ENCODE assay signal across 10 cellular contexts in the genomic region with DNA sequence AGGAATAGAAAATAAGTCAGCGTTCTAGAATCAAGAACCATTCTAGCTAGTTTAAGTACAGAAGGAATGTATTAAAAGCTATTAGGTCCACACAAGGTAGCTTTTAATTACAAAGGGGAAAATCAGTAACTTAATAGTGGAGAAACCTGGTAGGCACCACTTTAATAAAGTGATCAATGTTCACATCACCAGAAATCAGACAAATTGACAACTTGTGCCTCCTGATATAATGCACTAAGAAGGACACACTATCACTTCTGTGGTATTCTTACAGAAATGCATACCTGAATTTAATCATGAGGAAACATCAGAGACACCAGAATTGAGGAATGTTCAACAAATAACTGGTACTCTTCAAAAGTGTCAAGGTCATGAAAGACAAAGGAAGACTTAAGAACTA. TPM values are rescaled to one million over a fixed set of nuclear protein-coding genes. Genes with fewer than 3 reads are reported as not detected.
"Had no signal": no experiment of that assay in that cellular context is flagged by ENCODE, and none has a peak within 500 bp of the region (broad histone marks: within the 10 kb centered on the region; RNA-seq: fewer than 3 reads in every experiment).

No MANE protein-coding gene starts in this region.

- H3K4me1 Mint-ChIP-seq: GM23338, IgD-negative memory B cell had no signal

- ATAC-seq: GM23338, HCT116, HepG2 had no signal

- H3K4me1 ChIP-seq: HAP-1 had no signal

- H3K4me3 Mint-ChIP-seq: GM23338, IgD-negative memory B cell had no signal

- H3K27me3 Mint-ChIP-seq: IgD-negative memory B cell had no signal

- DNase-seq: H7, KBM-7 had no signal

- H3K27ac ChIP-seq: HL-60 had no signal

- H3K36me3 ChIP-seq: HAP-1 had no signal

- H3K4me3 ChIP-seq: GM23338, HAP-1 had no signal

- H3K9me3 ChIP-seq: HAP-1 had no signal

- H3K27ac Mint-ChIP-seq: GM23338, IgD-negative memory B cell had no signal

- FAIRE-seq: HepG2 had no signal

- H3K36me3 Mint-ChIP-seq: IgD-negative memory B cell had no signal

RNA-seq across cellular contexts. Expression of a gene that starts 54.9 kb away (rescaled TPM):
- total RNA-seq: H4, H7, HepG2, HT1080 had no signal
- polyA plus RNA-seq: HepG2, IgD-negative memory B cell had no signal
